ENCODE assay signal across 1 cellular context in genomic region chr19:18557474-18558201, GRCh38.
TF ChIP-seq lines count a peak whose summit lies in the region.

KXD1 (plus strand) TSS chr19:18557870; CDS start chr19:18562057, 4,187 bp downstream.

TF ChIP-seq in HepG2, 621 proteins besides CTCF, POLR2A, EP300 and RAD21 (continued from another document and continues in another):
- TF ChIP-seq, protein P1, sequence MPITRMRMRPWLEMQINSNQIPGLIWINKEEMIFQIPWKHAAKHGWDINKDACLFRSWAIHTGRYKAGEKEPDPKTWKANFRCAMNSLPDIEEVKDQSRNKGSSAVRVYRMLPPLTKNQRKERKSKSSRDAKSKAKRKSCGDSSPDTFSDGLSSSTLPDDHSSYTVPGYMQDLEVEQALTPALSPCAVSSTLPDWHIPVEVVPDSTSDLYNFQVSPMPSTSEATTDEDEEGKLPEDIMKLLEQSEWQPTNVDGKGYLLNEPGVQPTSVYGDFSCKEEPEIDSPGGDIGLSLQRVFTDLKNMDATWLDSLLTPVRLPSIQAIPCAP (CRISPR knock-in tag; IDR thresholded peaks at IDR 0.05; ENCODE audit: low read depth): no peak
- TF ChIP-seq SIX1 (CRISPR knock-in tag; IDR thresholded peaks at IDR 0.05; ENCODE audit: borderline replicate concordance) (no peak), ZNF556 (CRISPR knock-in tag; IDR thresholded peaks at IDR 0.05; ENCODE audit: borderline replicate concordance) (no peak), SRY (CRISPR knock-in tag; IDR thresholded peaks at IDR 0.05) (no peak), ZNF576 (CRISPR knock-in tag; IDR thresholded peaks at IDR 0.05) (no peak), ZKSCAN5 (CRISPR knock-in tag; IDR thresholded peaks at IDR 0.05) (no peak), SRF (IDR thresholded peaks at IDR 0.05; ENCODE audit: low read depth, low read length) (no peak), HOXA7 (CRISPR knock-in tag; IDR thresholded peaks at IDR 0.05) (no peak), ZNF329 (CRISPR knock-in tag; IDR thresholded peaks at IDR 0.05; ENCODE audit: low read depth) (no peak), HMG20A (CRISPR knock-in tag; IDR thresholded peaks at IDR 0.05; ENCODE audit: borderline replicate concordance) (no peak), MTERF4 (CRISPR knock-in tag; IDR thresholded peaks at IDR 0.05) (0 out of 2 replicates have a peak, but pooled peaks have one; percentile 68), POGZ (CRISPR knock-in tag; IDR thresholded peaks at IDR 0.05) (0 out of 2 replicates have a peak, but pooled peaks have one; percentile 20), ARNT (IDR thresholded peaks at IDR 0.05) (no peak), RARG (CRISPR knock-in tag; IDR thresholded peaks at IDR 0.05; ENCODE audit: low read depth) (no peak), ZNF607 (CRISPR knock-in tag; IDR thresholded peaks at IDR 0.05; ENCODE audit: borderline replicate concordance) (peak; percentile 82), PPARG (CRISPR knock-in tag; conservative IDR thresholded peaks at IDR 0.05) (no peak), ZNF326 (CRISPR knock-in tag; IDR thresholded peaks at IDR 0.05; ENCODE audit: borderline replicate concordance) (no peak), ZNF7 (CRISPR knock-in tag; IDR thresholded peaks at IDR 0.05) (no peak), ZSCAN9 (CRISPR knock-in tag; IDR thresholded peaks at IDR 0.05; ENCODE audit: borderline replicate concordance) (no peak), ZNF280B (CRISPR knock-in tag; IDR thresholded peaks at IDR 0.05; ENCODE audit: borderline replicate concordance) (no peak), PREB (CRISPR knock-in tag; IDR thresholded peaks at IDR 0.05) (no peak), RBM39 (IDR thresholded peaks at IDR 0.05; ENCODE audit: low read depth, low read length, poor library complexity, severe bottlenecking) (peak; percentile 72), GLMP (CRISPR knock-in tag; IDR thresholded peaks at IDR 0.05; ENCODE audit: borderline replicate concordance) (no peak), ZNF160 (CRISPR knock-in tag; IDR thresholded peaks at IDR 0.05) (0 out of 2 replicates have a peak, but pooled peaks have one; percentile 27), XRCC5 (optimal IDR thresholded peaks at IDR 0.05; ENCODE audit: low read length) (no peak), RBFOX2 (IDR thresholded peaks at IDR 0.05; ENCODE audit: low read depth, low read length) (peak; percentile 91), ZUFSP (CRISPR knock-in tag; IDR thresholded peaks at IDR 0.05; ENCODE audit: borderline replicate concordance) (no peak), PRMT3 (CRISPR knock-in tag; IDR thresholded peaks at IDR 0.05; ENCODE audit: borderline replicate concordance, low read depth) (no peak), ZNF263 (CRISPR knock-in tag; IDR thresholded peaks at IDR 0.05) (no peak), NR1H2 (CRISPR knock-in tag; IDR thresholded peaks at IDR 0.05; ENCODE audit: borderline replicate concordance, low read depth) (no peak), PAF1 (CRISPR knock-in tag; IDR thresholded peaks at IDR 0.05) (no peak), ZNF3 (CRISPR knock-in tag; IDR thresholded peaks at IDR 0.05) (peak; percentile 42; the same call in 1 of the 2 replicates), ZFP36 (IDR thresholded peaks at IDR 0.05; ENCODE audit: borderline replicate concordance, low read depth, low read length, partially characterized antibody) (no peak), ZNF143 (CRISPR knock-in tag; IDR thresholded peaks at IDR 0.05) (no peak), ARNT2 (CRISPR knock-in tag; IDR thresholded peaks at IDR 0.05; ENCODE audit: low read depth) (peak; percentile 79), SAP130 (CRISPR knock-in tag; IDR thresholded peaks at IDR 0.05; ENCODE audit: low read depth) (peak; percentile 94), IRF9 (CRISPR knock-in tag; IDR thresholded peaks at IDR 0.05; ENCODE audit: borderline replicate concordance) (0 out of 2 replicates have a peak, but pooled peaks have one; percentile 24), KLF6 (CRISPR knock-in tag; IDR thresholded peaks at IDR 0.05) (no peak), HOMEZ (CRISPR knock-in tag; IDR thresholded peaks at IDR 0.05; ENCODE audit: low read depth) (no peak), ZNF713 (CRISPR knock-in tag; IDR thresholded peaks at IDR 0.05) (no peak), ZNF44 (CRISPR knock-in tag; IDR thresholded peaks at IDR 0.05) (no peak), SNAPC2 (CRISPR knock-in tag; IDR thresholded peaks at IDR 0.05) (no peak), SP140L (CRISPR knock-in tag; IDR thresholded peaks at IDR 0.05; ENCODE audit: borderline replicate concordance) (no peak), MEIS1 (CRISPR knock-in tag; IDR thresholded peaks at IDR 0.05; ENCODE audit: borderline replicate concordance) (no peak)
- TF ChIP-seq, protein P2, sequence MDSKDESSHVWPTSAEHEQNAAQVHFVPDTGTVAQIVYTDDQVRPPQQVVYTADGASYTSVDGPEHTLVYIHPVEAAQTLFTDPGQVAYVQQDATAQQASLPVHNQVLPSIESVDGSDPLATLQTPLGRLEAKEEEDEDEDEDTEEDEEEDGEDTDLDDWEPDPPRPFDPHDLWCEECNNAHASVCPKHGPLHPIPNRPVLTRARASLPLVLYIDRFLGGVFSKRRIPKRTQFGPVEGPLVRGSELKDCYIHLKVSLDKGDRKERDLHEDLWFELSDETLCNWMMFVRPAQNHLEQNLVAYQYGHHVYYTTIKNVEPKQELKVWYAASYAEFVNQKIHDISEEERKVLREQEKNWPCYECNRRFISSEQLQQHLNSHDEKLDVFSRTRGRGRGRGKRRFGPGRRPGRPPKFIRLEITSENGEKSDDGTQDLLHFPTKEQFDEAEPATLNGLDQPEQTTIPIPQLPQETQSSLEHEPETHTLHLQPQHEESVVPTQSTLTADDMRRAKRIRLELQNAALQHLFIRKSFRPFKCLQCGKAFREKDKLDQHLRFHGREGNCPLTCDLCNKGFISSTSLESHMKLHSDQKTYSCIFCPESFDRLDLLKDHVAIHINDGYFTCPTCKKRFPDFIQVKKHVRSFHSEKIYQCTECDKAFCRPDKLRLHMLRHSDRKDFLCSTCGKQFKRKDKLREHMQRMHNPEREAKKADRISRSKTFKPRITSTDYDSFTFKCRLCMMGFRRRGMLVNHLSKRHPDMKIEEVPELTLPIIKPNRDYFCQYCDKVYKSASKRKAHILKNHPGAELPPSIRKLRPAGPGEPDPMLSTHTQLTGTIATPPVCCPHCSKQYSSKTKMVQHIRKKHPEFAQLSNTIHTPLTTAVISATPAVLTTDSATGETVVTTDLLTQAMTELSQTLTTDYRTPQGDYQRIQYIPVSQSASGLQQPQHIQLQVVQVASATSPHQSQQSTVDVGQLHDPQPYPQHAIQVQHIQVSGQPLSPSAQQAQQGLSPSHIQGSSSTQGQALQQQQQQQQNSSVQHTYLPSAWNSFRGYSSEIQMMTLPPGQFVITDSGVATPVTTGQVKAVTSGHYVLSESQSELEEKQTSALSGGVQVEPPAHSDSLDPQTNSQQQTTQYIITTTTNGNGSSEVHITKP (CRISPR knock-in tag; IDR thresholded peaks at IDR 0.05; ENCODE audit: low read depth): peak; percentile 38; the same call in 1 of the 2 replicates
- TF ChIP-seq, protein P3, sequence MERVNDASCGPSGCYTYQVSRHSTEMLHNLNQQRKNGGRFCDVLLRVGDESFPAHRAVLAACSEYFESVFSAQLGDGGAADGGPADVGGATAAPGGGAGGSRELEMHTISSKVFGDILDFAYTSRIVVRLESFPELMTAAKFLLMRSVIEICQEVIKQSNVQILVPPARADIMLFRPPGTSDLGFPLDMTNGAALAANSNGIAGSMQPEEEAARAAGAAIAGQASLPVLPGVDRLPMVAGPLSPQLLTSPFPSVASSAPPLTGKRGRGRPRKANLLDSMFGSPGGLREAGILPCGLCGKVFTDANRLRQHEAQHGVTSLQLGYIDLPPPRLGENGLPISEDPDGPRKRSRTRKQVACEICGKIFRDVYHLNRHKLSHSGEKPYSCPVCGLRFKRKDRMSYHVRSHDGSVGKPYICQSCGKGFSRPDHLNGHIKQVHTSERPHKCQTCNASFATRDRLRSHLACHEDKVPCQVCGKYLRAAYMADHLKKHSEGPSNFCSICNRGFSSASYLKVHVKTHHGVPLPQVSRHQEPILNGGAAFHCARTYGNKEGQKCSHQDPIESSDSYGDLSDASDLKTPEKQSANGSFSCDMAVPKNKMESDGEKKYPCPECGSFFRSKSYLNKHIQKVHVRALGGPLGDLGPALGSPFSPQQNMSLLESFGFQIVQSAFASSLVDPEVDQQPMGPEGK (CRISPR knock-in tag; IDR thresholded peaks at IDR 0.05): no peak
- TF ChIP-seq, protein P4, sequence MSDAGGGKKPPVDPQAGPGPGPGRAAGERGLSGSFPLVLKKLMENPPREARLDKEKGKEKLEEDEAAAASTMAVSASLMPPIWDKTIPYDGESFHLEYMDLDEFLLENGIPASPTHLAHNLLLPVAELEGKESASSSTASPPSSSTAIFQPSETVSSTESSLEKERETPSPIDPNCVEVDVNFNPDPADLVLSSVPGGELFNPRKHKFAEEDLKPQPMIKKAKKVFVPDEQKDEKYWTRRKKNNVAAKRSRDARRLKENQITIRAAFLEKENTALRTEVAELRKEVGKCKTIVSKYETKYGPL (CRISPR knock-in tag; IDR thresholded peaks at IDR 0.05): no peak
- TF ChIP-seq, protein P5, sequence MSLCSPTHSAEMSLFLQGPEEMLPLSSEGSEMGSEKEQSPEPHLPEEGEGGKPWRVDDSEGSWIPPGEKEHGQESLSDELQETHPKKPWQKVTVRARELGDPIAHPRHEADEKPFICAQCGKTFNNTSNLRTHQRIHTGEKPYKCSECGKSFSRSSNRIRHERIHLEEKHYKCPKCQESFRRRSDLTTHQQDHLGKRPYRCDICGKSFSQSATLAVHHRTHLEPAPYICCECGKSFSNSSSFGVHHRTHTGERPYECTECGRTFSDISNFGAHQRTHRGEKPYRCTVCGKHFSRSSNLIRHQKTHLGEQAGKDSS (CRISPR knock-in tag; IDR thresholded peaks at IDR 0.05; ENCODE audit: borderline replicate concordance, low read depth): 0 out of 2 replicates have a peak, but pooled peaks have one; percentile 12
